ENCODE assay signal across 8 cellular contexts in the genomic region with DNA sequence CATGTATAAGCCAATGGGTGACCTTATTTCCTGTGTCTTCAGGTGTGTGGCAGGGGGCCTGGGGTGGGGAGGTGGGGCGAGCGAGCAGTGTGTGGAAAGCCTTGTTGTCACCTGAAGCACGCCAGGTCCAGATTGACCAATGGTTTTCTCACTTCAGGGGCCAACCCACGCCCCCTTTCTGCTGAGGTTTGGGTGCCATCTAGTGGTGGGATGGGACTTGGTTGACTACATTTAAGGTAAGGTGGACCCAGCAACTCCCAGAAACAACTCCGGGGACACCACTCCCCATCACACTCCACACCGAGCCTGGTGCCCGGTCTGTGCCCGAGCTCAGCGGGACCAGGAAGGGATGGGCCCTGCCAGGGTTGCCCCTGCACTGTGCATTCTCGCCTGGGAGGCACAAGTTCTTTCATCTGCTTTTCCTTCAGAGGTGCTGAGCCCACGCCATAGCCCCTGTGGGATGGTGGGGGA. TPM values are rescaled to one million over a fixed set of nuclear protein-coding genes. Genes with fewer than 3 reads are reported as not detected.
A peak's percentile ranks its signal among the peaks of the same experiment; 100 is the strongest.
DNase-seq lines count a peak whose midpoint lies in the region; ATAC-seq and TF ChIP-seq lines count a peak whose summit lies in the region.

No MANE protein-coding gene starts in this region.

- H3K56ac ChIP-seq in mesendoderm (ENCODE audit: low read length), result no peak overlapping the region

- H3K27ac ChIP-seq in effector memory CD4-positive, alpha-beta T cell (ENCODE audit: insufficient read depth, low read length, poor library complexity, severe bottlenecking), result no peak overlapping the region
- no peak overlapping the region for H3K27ac ChIP-seq in mesendoderm (ENCODE audit: low read depth, low read length)

- H3K9ac ChIP-seq in mesendoderm (ENCODE audit: low read length), result no peak overlapping the region

- peaks cover 8% of the 10 kb centered on the region for H3K36me3 ChIP-seq in effector memory CD4-positive, alpha-beta T cell (ENCODE audit: control insufficient read depth, insufficient read depth, low read length)
- peaks cover 3% of the 10 kb centered on the region for H3K36me3 ChIP-seq in mesendoderm (ENCODE audit: control insufficient read depth, insufficient read depth, low read length)

- no peak overlapping the region for H2BK5ac ChIP-seq in mesendoderm (ENCODE audit: low read length)

- no peak overlapping the region for H2BK15ac ChIP-seq in mesendoderm (replicated peaks; ENCODE audit: low read depth)

- no peak overlapping the region for H3K4ac ChIP-seq in mesendoderm (ENCODE audit: low read depth, low read length)

- H2BK120ac ChIP-seq in mesendoderm (ENCODE audit: low read depth, low read length), result no peak overlapping the region

- no peak overlapping the region for H4K5ac ChIP-seq in mesendoderm (ENCODE audit: low read length)

- H3K4me1 ChIP-seq in effector memory CD4-positive, alpha-beta T cell (ENCODE audit: control insufficient read depth, insufficient read depth, low read length, poor library complexity, severe bottlenecking), result no peaks in the 10 kb centered on the region
- H3K4me1 ChIP-seq in mesendoderm (ENCODE audit: control insufficient read depth, low read depth, low read length), result no peaks in the 10 kb centered on the region

- H3K9me3 ChIP-seq in effector memory CD4-positive, alpha-beta T cell (ENCODE audit: control insufficient read depth, low read length), result no peaks in the 10 kb centered on the region

- DNase-seq in C1 segment of cervical spinal cord (lab: John Stamatoyannopoulos, UW), result peak in 10 of 14 donors; percentile 12 to 78 (median 20)
- DNase-seq in HEK293T (ENCODE audit: extremely low spot score), result peak; percentile 86
- DNase-seq in NCI-H69 (lab: John Stamatoyannopoulos, UW), result peak; percentile 85
- DNase-seq in activated CD4-positive, alpha-beta T cell treated with anti-CD3 and anti-CD28 coated beads, Interleukin-2, amount 50 U/mL, for 48 hours, result peak; percentile 66 to 73
- peak in 2 of 3 donors; percentile 17 to 31 for DNase-seq in effector memory CD4-positive, alpha-beta T cell
- peak; percentile 92 for DNase-seq in mesendoderm
- DNase-seq in stimulated activated CD8-positive, alpha-beta memory T cell treated with anti-CD3 and anti-CD28 coated beads, Interleukin-4, amount 100 ng/mL, for 24 hours (ENCODE audit: low read depth), result peak; percentile 38

- no peak overlapping the region for H2AK5ac ChIP-seq in mesendoderm (ENCODE audit: low read length)

- no peak overlapping the region for H4K8ac ChIP-seq in mesendoderm (ENCODE audit: low read depth, low read length)

- WGBS in mesendoderm (ENCODE audit: extremely low coverage, insufficient coverage, low lambda C conversion rate), result no CpG with 5 or more reads among the region's 11 CpGs

- no peak for ATAC-seq in GM21390 (IDR thresholded peaks at IDR 0.05; ENCODE audit: unreplicated experiment)

- no peak overlapping the region for H3K4me2 ChIP-seq in mesendoderm (ENCODE audit: low read length)

- no peak overlapping the region for H3K4me3 ChIP-seq in effector memory CD4-positive, alpha-beta T cell (ENCODE audit: insufficient read depth, low read depth, low read length, poor library complexity, severe bottlenecking)
- no peak overlapping the region for H3K4me3 ChIP-seq in mesendoderm (ENCODE audit: low read length)

- H3K79me1 ChIP-seq in mesendoderm (ENCODE audit: low read length), result peaks cover 4% of the 10 kb centered on the region

- H3K23ac ChIP-seq in mesendoderm (ENCODE audit: low read length), result no peak overlapping the region

- H3K18ac ChIP-seq in mesendoderm (ENCODE audit: low read length), result no peak overlapping the region

- POLR2A ChIA-PET in HEK293T (lab: Yijun Ruan, JAX), result no interaction called here

- H3K27me3 ChIP-seq in effector memory CD4-positive, alpha-beta T cell (replicated peaks; ENCODE audit: control insufficient read depth, insufficient read depth, low read length, poor library complexity, severe bottlenecking), result no peaks in the 10 kb centered on the region
- no peaks in the 10 kb centered on the region for H3K27me3 ChIP-seq in mesendoderm (ENCODE audit: insufficient read depth, low read length, poor library complexity)

- CTCF ChIA-PET in HEK293T (lab: Yijun Ruan, JAX), result no interaction called here

- H3K79me2 ChIP-seq in mesendoderm (ENCODE audit: control insufficient read depth, insufficient read depth, low read length), result no peaks in the 10 kb centered on the region

TF ChIP-seq in HEK293T, 16 proteins besides CTCF, POLR2A, EP300 and RAD21:
- TF ChIP-seq BHLHE40 (IDR thresholded peaks at IDR 0.05; ENCODE audit: borderline replicate concordance) (no peak), LEF1 (IDR thresholded peaks at IDR 0.05; ENCODE audit: borderline replicate concordance) (no peak), ELF4 (IDR thresholded peaks at IDR 0.05) (no peak), FOXA1 (IDR thresholded peaks at IDR 0.05) (no peak), CTBP1 (IDR thresholded peaks at IDR 0.05; ENCODE audit: borderline replicate concordance) (no peak), L3MBTL2 (conservative IDR thresholded peaks at IDR 0.05) (no peak), HDGF (IDR thresholded peaks at IDR 0.05; ENCODE audit: borderline replicate concordance) (no peak), ZNF384 (IDR thresholded peaks at IDR 0.05) (no peak), ARNT (IDR thresholded peaks at IDR 0.05) (no peak), TARDBP (IDR thresholded peaks at IDR 0.05) (no peak), NFRKB (IDR thresholded peaks at IDR 0.05) (no peak), FOXM1 (IDR thresholded peaks at IDR 0.05; ENCODE audit: borderline replicate concordance) (no peak), SP1 (IDR thresholded peaks at IDR 0.05) (no peak), FOXK2 (IDR thresholded peaks at IDR 0.05) (no peak), SUZ12 (IDR thresholded peaks at IDR 0.05) (no peak)
- TF ChIP-seq, protein P1, sequence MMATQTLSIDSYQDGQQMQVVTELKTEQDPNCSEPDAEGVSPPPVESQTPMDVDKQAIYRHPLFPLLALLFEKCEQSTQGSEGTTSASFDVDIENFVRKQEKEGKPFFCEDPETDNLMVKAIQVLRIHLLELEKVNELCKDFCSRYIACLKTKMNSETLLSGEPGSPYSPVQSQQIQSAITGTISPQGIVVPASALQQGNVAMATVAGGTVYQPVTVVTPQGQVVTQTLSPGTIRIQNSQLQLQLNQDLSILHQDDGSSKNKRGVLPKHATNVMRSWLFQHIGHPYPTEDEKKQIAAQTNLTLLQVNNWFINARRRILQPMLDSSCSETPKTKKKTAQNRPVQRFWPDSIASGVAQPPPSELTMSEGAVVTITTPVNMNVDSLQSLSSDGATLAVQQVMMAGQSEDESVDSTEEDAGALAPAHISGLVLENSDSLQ (IDR thresholded peaks at IDR 0.05), result no peak

RNA-seq across cellular contexts. Expression of a gene that starts 40.0 kb away (rescaled TPM):
- polyA plus RNA-seq in mesendoderm (2013, experiment 1 of 2), result 10.7 TPM
- 11.4 TPM for polyA plus RNA-seq in mesendoderm (2013, experiment 2 of 2)

Comparison
In these comparisons a context has a peak if more than half of its experiments do, and no peak if none do; other contexts are left out.
1. DNase-seq: peak in every context shown above with its lines; median percentile 92 in mesendoderm; 86 in HEK293T; 85 in NCI-H69; 70 in activated CD4-positive, alpha-beta T cell treated with anti-CD3 and anti-CD28 coated beads, Interleukin-2, amount 50 U/mL, for 48 hours; 38 in stimulated activated CD8-positive, alpha-beta memory T cell treated with anti-CD3 and anti-CD28 coated beads, Interleukin-4, amount 100 ng/mL, for 24 hours; 24 in effector memory CD4-positive, alpha-beta T cell; 20 in C1 segment of cervical spinal cord.